ENCODE assay signal across 36 cellular contexts in the genomic region with DNA sequence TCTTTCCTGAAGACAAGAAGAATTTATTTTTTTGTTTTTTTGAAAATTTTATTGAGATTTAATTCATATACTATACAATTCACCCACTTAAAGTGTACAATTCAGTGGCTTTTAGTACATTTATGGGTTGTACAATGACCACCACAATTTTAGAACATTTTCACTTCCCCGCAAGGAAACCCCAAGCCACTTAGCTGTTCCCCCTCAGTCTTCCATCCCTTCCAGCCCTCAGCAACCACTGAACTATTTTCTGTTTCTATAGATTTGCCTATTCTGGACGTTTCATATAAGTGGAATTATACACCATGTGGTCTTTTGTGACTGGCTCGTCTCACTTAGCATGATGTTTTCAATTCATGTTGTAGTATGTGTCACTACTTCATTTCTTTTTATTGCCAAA. TPM values are rescaled to one million over a fixed set of nuclear protein-coding genes. Genes with fewer than 3 reads are reported as not detected.
"Had no signal": no experiment of that assay in that cellular context is flagged by ENCODE, and none has a peak within 500 bp of the region (broad histone marks: within the 10 kb centered on the region; RNA-seq: fewer than 3 reads in every experiment).

No MANE protein-coding gene starts in this region.

- H3K27ac ChIP-seq: ascending aorta, cardiac muscle cell, WERI-Rb-1 had no signal

- H3K27me3 ChIP-seq: ascending aorta, cardiac muscle cell had no signal

- DNase-seq: activated CD4-positive, alpha-beta memory T cell treated with anti-CD3 and anti-CD28 coated beads, Interleukin-2, amount 10 ng/mL, durations not matched to agents 7 days and 5 days; activated CD4-positive, alpha-beta T cell treated with anti-CD3 and anti-CD28 coated beads for 1 hour; activated CD4-positive, alpha-beta T cell treated with anti-CD3 and anti-CD28 coated beads for 36 hours; activated CD4-positive, alpha-beta T cell treated with anti-CD3 and anti-CD28 coated beads for 48 hours; activated CD4-positive, alpha-beta T cell treated with anti-CD3 and anti-CD28 coated beads, Interleukin-2, amount 10 ng/mL, durations not matched to agents 7 days and 5 days; activated CD4-positive, alpha-beta T cell treated with anti-CD3 and anti-CD28 coated beads, Interleukin-2, amount 50 U/mL, for 48 hours; activated CD4-positive, CD25-positive, alpha-beta regulatory T cell; activated CD8-positive, alpha-beta memory T cell treated with anti-CD3 and anti-CD28 coated beads for 24 hours; activated CD8-positive, alpha-beta memory T cell treated with anti-CD3 and anti-CD28 coated beads, Interleukin-2, amount 10 ng/mL, durations not matched to agents 7 days and 5 days; activated CD8-positive, alpha-beta memory T cell treated with anti-CD3 and anti-CD28 coated beads, Interleukin-2, amount 50 U/mL, for 48 hours; activated CD8-positive, alpha-beta T cell treated with anti-CD3 and anti-CD28 coated beads, Interleukin-2, amount 10 ng/mL, durations not matched to agents 7 days and 5 days; activated effector memory CD4-positive, alpha-beta T cell treated with anti-CD3 and anti-CD28 coated beads, Interleukin-2, amount 50 U/mL, for 16 hours; activated naive CD4-positive, alpha-beta T cell treated with anti-CD3 and anti-CD28 coated beads, Interleukin-2, amount 10 ng/mL, durations not matched to agents 7 days and 5 days; activated naive CD4-positive, alpha-beta T cell treated with Interleukin-2 at 50 U/mL for 16 hours; activated naive CD8-positive, alpha-beta T cell treated with anti-CD3 and anti-CD28 coated beads, Interleukin-2, amount 10 ng/mL, durations not matched to agents 7 days and 5 days; activated naive CD8-positive, alpha-beta T cell treated with anti-CD3 and anti-CD28 coated beads, Interleukin-2, amount 50 U/mL, for 24 hours; activated T-cell treated with anti-CD3 and anti-CD28 coated beads, Interleukin-2, amount 50 U/mL, for 24 hours; amygdala; anterior cingulate cortex; caudate nucleus; cerebellar nuclear complex; T-helper 1 cell; T-helper 2 cell; T-helper 9 cell; WERI-Rb-1 had no signal

- FAIRE-seq: bronchial epithelial cell had no signal

- H3K4me1 Mint-ChIP-seq: activated CD4-positive, alpha-beta T cell treated with anti-CD3 and anti-CD28 coated beads for 36 hours; activated CD4-positive, alpha-beta T cell treated with anti-CD3 and anti-CD28 coated beads, Interleukin-2, amount 10 ng/mL, durations not matched to agents 7 days and 5 days; activated naive CD4-positive, alpha-beta T cell treated with anti-CD3 and anti-CD28 coated beads, Interleukin-2, amount 10 ng/mL, durations not matched to agents 7 days and 5 days; activated naive CD4-positive, alpha-beta T cell treated with anti-CD3 and anti-CD28 coated beads, Interleukin-2, amount 50 U/mL, for 24 hours; brain; central memory CD8-positive, alpha-beta T cell; WTC11 had no signal

- ATAC-seq: activated CD4-positive, alpha-beta T cell treated with anti-CD3 and anti-CD28 coated beads for 36 hours; activated CD4-positive, CD25-positive, alpha-beta regulatory T cell treated with anti-CD3 and anti-CD28 coated beads, Interleukin-2, amount 50 U/mL, for 24 hours; activated CD8-positive, alpha-beta memory T cell treated with anti-CD3 and anti-CD28 coated beads, Interleukin-2, amount 10 ng/mL, durations not matched to agents 7 days and 5 days; activated CD8-positive, alpha-beta T cell treated with anti-CD3 and anti-CD28 coated beads, Interleukin-2, amount 10 ng/mL, durations not matched to agents 7 days and 5 days; activated naive CD8-positive, alpha-beta T cell treated with anti-CD3 and anti-CD28 coated beads, Interleukin-2, amount 50 U/mL, for 24 hours; WTC11 had no signal

- H3K4me3 ChIP-seq: ascending aorta, cardiac muscle cell had no signal

- H3K4me1 ChIP-seq: ascending aorta had no signal

- H3K36me3 ChIP-seq: ascending aorta, cardiac muscle cell, WERI-Rb-1 had no signal

- H3K4me3 Mint-ChIP-seq: activated CD4-positive, alpha-beta memory T cell treated with anti-CD3 and anti-CD28 coated beads, Interleukin-2, amount 10 ng/mL, durations not matched to agents 7 days and 5 days; activated CD4-positive, alpha-beta T cell treated with anti-CD3 and anti-CD28 coated beads for 36 hours; activated CD4-positive, alpha-beta T cell treated with anti-CD3 and anti-CD28 coated beads, Interleukin-2, amount 10 ng/mL, durations not matched to agents 7 days and 5 days; activated CD8-positive, alpha-beta memory T cell treated with anti-CD3 and anti-CD28 coated beads, Interleukin-2, amount 10 ng/mL, durations not matched to agents 7 days and 5 days; activated CD8-positive, alpha-beta T cell treated with anti-CD3 and anti-CD28 coated beads, Interleukin-2, amount 10 ng/mL, durations not matched to agents 7 days and 5 days; activated naive CD4-positive, alpha-beta T cell treated with anti-CD3 and anti-CD28 coated beads, Interleukin-2, amount 10 ng/mL, durations not matched to agents 7 days and 5 days; activated naive CD4-positive, alpha-beta T cell treated with anti-CD3 and anti-CD28 coated beads, Interleukin-2, amount 50 U/mL, for 24 hours; activated naive CD8-positive, alpha-beta T cell; activated naive CD8-positive, alpha-beta T cell treated with anti-CD3 and anti-CD28 coated beads, Interleukin-2, amount 10 ng/mL, durations not matched to agents 7 days and 5 days; activated naive CD8-positive, alpha-beta T cell treated with anti-CD3 and anti-CD28 coated beads, Interleukin-2, amount 50 U/mL, for 24 hours; activated T-cell treated with anti-CD3 and anti-CD28 coated beads, Interleukin-2, amount 50 U/mL, for 24 hours; brain; central memory CD8-positive, alpha-beta T cell; T-helper 1 cell treated with Interleukin-12 subunit alpha and Interleukin-12 subunit beta and Interleukin-4 antibody, amounts not matched to agents 30 μg/mL and 1 μg/mL, for 36 hours; T-helper 2 cell treated with Interferon-gamma antibody and Interleukin-4, amounts not matched to agents 5 μg/mL and 100 μg/mL, for 36 hours; WTC11 had no signal

- H3K9me3 Mint-ChIP-seq: activated CD4-positive, alpha-beta memory T cell treated with anti-CD3 and anti-CD28 coated beads, Interleukin-2, amount 10 ng/mL, durations not matched to agents 7 days and 5 days; activated CD4-positive, alpha-beta T cell treated with anti-CD3 and anti-CD28 coated beads, Interleukin-2, amount 10 ng/mL, durations not matched to agents 7 days and 5 days; activated naive CD4-positive, alpha-beta T cell treated with anti-CD3 and anti-CD28 coated beads, Interleukin-2, amount 10 ng/mL, durations not matched to agents 7 days and 5 days; activated naive CD4-positive, alpha-beta T cell treated with anti-CD3 and anti-CD28 coated beads, Interleukin-2, amount 50 U/mL, for 24 hours; activated naive CD8-positive, alpha-beta T cell treated with anti-CD3 and anti-CD28 coated beads, Interleukin-2, amount 10 ng/mL, durations not matched to agents 7 days and 5 days; activated naive CD8-positive, alpha-beta T cell treated with anti-CD3 and anti-CD28 coated beads, Interleukin-2, amount 50 U/mL, for 24 hours; activated T-cell treated with anti-CD3 and anti-CD28 coated beads, Interleukin-2, amount 50 U/mL, for 24 hours; brain; central memory CD8-positive, alpha-beta T cell; T-helper 1 cell treated with Interleukin-12 subunit alpha and Interleukin-12 subunit beta and Interleukin-4 antibody, amounts not matched to agents 30 μg/mL and 1 μg/mL, for 36 hours; T-helper 2 cell treated with Interferon-gamma antibody and Interleukin-4, amounts not matched to agents 5 μg/mL and 100 μg/mL, for 36 hours had no signal

- H3K9me3 ChIP-seq: ascending aorta had no signal

- H3K36me3 Mint-ChIP-seq: activated CD8-positive, alpha-beta memory T cell treated with anti-CD3 and anti-CD28 coated beads, Interleukin-2, amount 10 ng/mL, durations not matched to agents 7 days and 5 days; activated naive CD4-positive, alpha-beta T cell treated with anti-CD3 and anti-CD28 coated beads, Interleukin-2, amount 10 ng/mL, durations not matched to agents 7 days and 5 days; activated naive CD4-positive, alpha-beta T cell treated with anti-CD3 and anti-CD28 coated beads, Interleukin-2, amount 50 U/mL, for 24 hours; activated naive CD8-positive, alpha-beta T cell; activated naive CD8-positive, alpha-beta T cell treated with anti-CD3 and anti-CD28 coated beads, Interleukin-2, amount 10 ng/mL, durations not matched to agents 7 days and 5 days; brain; WTC11 had no signal

- H3K27ac Mint-ChIP-seq: activated CD4-positive, alpha-beta memory T cell treated with anti-CD3 and anti-CD28 coated beads, Interleukin-2, amount 10 ng/mL, durations not matched to agents 7 days and 5 days; activated CD4-positive, alpha-beta T cell treated with anti-CD3 and anti-CD28 coated beads for 36 hours; activated CD4-positive, alpha-beta T cell treated with anti-CD3 and anti-CD28 coated beads, Interleukin-2, amount 10 ng/mL, durations not matched to agents 7 days and 5 days; activated CD8-positive, alpha-beta memory T cell treated with anti-CD3 and anti-CD28 coated beads, Interleukin-2, amount 10 ng/mL, durations not matched to agents 7 days and 5 days; activated CD8-positive, alpha-beta T cell treated with anti-CD3 and anti-CD28 coated beads, Interleukin-2, amount 10 ng/mL, durations not matched to agents 7 days and 5 days; activated naive CD4-positive, alpha-beta T cell treated with anti-CD3 and anti-CD28 coated beads, Interleukin-2, amount 10 ng/mL, durations not matched to agents 7 days and 5 days; activated naive CD4-positive, alpha-beta T cell treated with anti-CD3 and anti-CD28 coated beads, Interleukin-2, amount 50 U/mL, for 24 hours; activated naive CD8-positive, alpha-beta T cell; activated naive CD8-positive, alpha-beta T cell treated with anti-CD3 and anti-CD28 coated beads, Interleukin-2, amount 10 ng/mL, durations not matched to agents 7 days and 5 days; activated naive CD8-positive, alpha-beta T cell treated with anti-CD3 and anti-CD28 coated beads, Interleukin-2, amount 50 U/mL, for 24 hours; activated T-cell treated with anti-CD3 and anti-CD28 coated beads, Interleukin-2, amount 50 U/mL, for 24 hours; brain; T-helper 1 cell treated with Interleukin-12 subunit alpha and Interleukin-12 subunit beta and Interleukin-4 antibody, amounts not matched to agents 30 μg/mL and 1 μg/mL, for 36 hours; T-helper 2 cell treated with Interferon-gamma antibody and Interleukin-4, amounts not matched to agents 5 μg/mL and 100 μg/mL, for 36 hours; WTC11 had no signal

RNA-seq across cellular contexts. Expression of a gene that starts 28.0 kb away (rescaled TPM):
- total RNA-seq: activated CD4-positive, alpha-beta memory T cell treated with anti-CD3 and anti-CD28 coated beads, Interleukin-2, amount 10 ng/mL, durations not matched to agents 7 days and 5 days; activated CD4-positive, alpha-beta T cell treated with anti-CD3 and anti-CD28 coated beads, Interleukin-2, amount 10 ng/mL, durations not matched to agents 7 days and 5 days; activated CD8-positive, alpha-beta memory T cell treated with anti-CD3 and anti-CD28 coated beads, Interleukin-2, amount 10 ng/mL, durations not matched to agents 7 days and 5 days; activated CD8-positive, alpha-beta T cell treated with anti-CD3 and anti-CD28 coated beads, Interleukin-2, amount 10 ng/mL, durations not matched to agents 7 days and 5 days; activated naive CD8-positive, alpha-beta T cell treated with anti-CD3 and anti-CD28 coated beads, Interleukin-2, amount 10 ng/mL, durations not matched to agents 7 days and 5 days; ascending aorta; bronchial epithelial cell had no signal

RNA-seq across cellular contexts. Expression of a gene that starts 36.2 kb away (rescaled TPM):
- total RNA-seq: activated CD4-positive, alpha-beta memory T cell treated with anti-CD3 and anti-CD28 coated beads, Interleukin-2, amount 10 ng/mL, durations not matched to agents 7 days and 5 days; activated CD4-positive, alpha-beta T cell treated with anti-CD3 and anti-CD28 coated beads for 36 hours; activated CD4-positive, alpha-beta T cell treated with anti-CD3 and anti-CD28 coated beads, Interleukin-2, amount 10 ng/mL, durations not matched to agents 7 days and 5 days; activated CD8-positive, alpha-beta memory T cell treated with anti-CD3 and anti-CD28 coated beads, Interleukin-2, amount 10 ng/mL, durations not matched to agents 7 days and 5 days; activated CD8-positive, alpha-beta T cell treated with anti-CD3 and anti-CD28 coated beads, Interleukin-2, amount 10 ng/mL, durations not matched to agents 7 days and 5 days; activated naive CD8-positive, alpha-beta T cell treated with anti-CD3 and anti-CD28 coated beads, Interleukin-2, amount 10 ng/mL, durations not matched to agents 7 days and 5 days; ascending aorta; bronchial epithelial cell had no signal
